ENCODE assay signal across 1 cellular context in genomic region chr1:226676381-226676780, GRCh38.
TF ChIP-seq lines count a peak whose summit lies in the region.

No MANE protein-coding gene starts in this region.

TF ChIP-seq in WTC11, 78 proteins besides CTCF, POLR2A, EP300 and RAD21 (continued from another document):
- no peak for TF ChIP-seq HMGXB4 (CRISPR knock-in tag; IDR thresholded peaks at IDR 0.05)
- TF ChIP-seq ZNF317 (CRISPR knock-in tag; IDR thresholded peaks at IDR 0.05; ENCODE audit: borderline replicate concordance, low read depth): no peak
- TF ChIP-seq MYBL2 (CRISPR knock-in tag; IDR thresholded peaks at IDR 0.05): no peak
- TF ChIP-seq E2F1 (CRISPR knock-in tag; IDR thresholded peaks at IDR 0.05): no peak
- no peak for TF ChIP-seq ZNF416 (CRISPR knock-in tag; IDR thresholded peaks at IDR 0.05)
- TF ChIP-seq CREB1 (CRISPR knock-in tag; IDR thresholded peaks at IDR 0.05): no peak
- no peak for TF ChIP-seq AR (CRISPR knock-in tag; IDR thresholded peaks at IDR 0.05)
- no peak for TF ChIP-seq TEAD1 (CRISPR knock-in tag; IDR thresholded peaks at IDR 0.05)
- no peak for TF ChIP-seq OVOL2 (CRISPR knock-in tag; IDR thresholded peaks at IDR 0.05; ENCODE audit: borderline replicate concordance)
